Comparison of ENCODE assay signal across 23 cellular contexts in the genomic region with DNA sequence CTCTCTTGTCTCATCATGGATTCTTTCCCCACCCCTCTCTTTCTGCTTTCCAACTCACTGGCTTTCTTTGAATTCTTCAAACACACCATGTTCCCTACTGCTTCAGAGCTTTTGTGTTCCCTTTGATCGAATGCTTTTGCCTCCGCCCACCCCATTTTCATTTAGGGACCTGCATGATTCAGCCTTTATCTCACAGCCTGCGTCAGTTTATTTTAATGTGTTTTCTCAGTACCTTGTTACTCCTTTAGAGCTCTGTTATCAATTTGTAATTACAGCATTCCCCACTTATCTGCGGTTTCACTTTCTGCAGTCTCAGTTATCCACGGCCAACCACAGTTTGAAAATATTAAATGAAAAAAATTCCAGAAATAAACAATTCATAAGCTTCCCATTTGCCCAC.
DNase-seq lines count a peak whose midpoint lies in the region; ATAC-seq and TF ChIP-seq lines count a peak whose summit lies in the region.
"Had no signal": no experiment of that assay in that cellular context is flagged by ENCODE, and none has a peak within 500 bp of the region (broad histone marks: within the 10 kb centered on the region; RNA-seq: fewer than 3 reads in every experiment).

No MANE protein-coding gene starts in this region.

- dilution Hi-C loops in mammary epithelial cell (cut with HindIII; ENCODE audit: low sequenced_read_pairs): no loop called here

- H3K36me3 Mint-ChIP-seq in MCF 10A (ENCODE audit: insufficient read depth, unreplicated experiment): no peaks in the 10 kb centered on the region
- no peaks in the 10 kb centered on the region for H3K36me3 Mint-ChIP-seq in type B pancreatic cell
- no peaks in the 10 kb centered on the region for H3K36me3 Mint-ChIP-seq in activated T-cell treated with anti-CD3 and anti-CD28 coated beads, Interleukin-2, amount 50 U/mL, for 72 hours (ENCODE audit: insufficient read depth in 2 of 2)
- H3K36me3 Mint-ChIP-seq: stimulated activated naive B cell treated with anti-CD40 and anti-IgM and Interleukin-4, amounts not matched to agents 10 μg/mL and 1 μg/mL and 100 μg/mL, for 72 hours had no signal

- no peak overlapping the region for H3K9ac ChIP-seq in mammary epithelial cell (ENCODE audit: insufficient read depth, low read length)
- H3K9ac ChIP-seq: BLaER1 had no signal

- H3K27me3 Mint-ChIP-seq in MCF 10A (ENCODE audit: insufficient read depth, unreplicated experiment) (no peaks in the 10 kb centered on the region), type B pancreatic cell (peaks cover 3% of the 10 kb centered on the region)
- H3K27me3 Mint-ChIP-seq in activated T-cell treated with anti-CD3 and anti-CD28 coated beads, Interleukin-2, amount 50 U/mL, for 72 hours (ENCODE audit: low read depth): peaks cover 8% of the 10 kb centered on the region
- H3K27me3 Mint-ChIP-seq: stimulated activated naive B cell treated with anti-CD40 and anti-IgM and Interleukin-4, amounts not matched to agents 10 μg/mL and 1 μg/mL and 100 μg/mL, for 72 hours had no signal

- BruUV-seq in MCF 10A (replicated peaks; lab: Mats Ljungman, UMichigan) (no TSS peak), mammary epithelial cell (replicated peaks; lab: Mats Ljungman, UMichigan) (no TSS peak)

- intact Hi-C loops in MCF 10A (cut with micrococcal nuclease) (no loop called here), mammary epithelial cell (cut with micrococcal nuclease) (no loop called here)

- H3K9me3 ChIP-seq in mammary epithelial cell (replicated peaks; ENCODE audit: insufficient read depth, low read length) (no peaks in the 10 kb centered on the region), hepatocyte (ENCODE audit: low read depth) (no peaks in the 10 kb centered on the region)
- H3K9me3 ChIP-seq: BLaER1, neutrophil, right atrium auricular region, SJCRH30, thyroid gland had no signal

- CTCF ChIA-PET in MCF 10A (lab: Yijun Ruan, JAX) (no interaction called here), mammary epithelial cell (lab: Charles Lee; ENCODE audit: low non-redundant PET) (no interaction called here)

- no peaks in the 10 kb centered on the region for H3K79me2 ChIP-seq in mammary epithelial cell (ENCODE audit: insufficient read depth, low read length)
- H3K79me2 ChIP-seq in hepatocyte: no peaks in the 10 kb centered on the region

- H3K4me1 Mint-ChIP-seq in MCF 10A (ENCODE audit: insufficient read depth, unreplicated experiment) (no peaks in the 10 kb centered on the region), type B pancreatic cell (ENCODE audit: unreplicated experiment) (peaks cover 6% of the 10 kb centered on the region)
- no peaks in the 10 kb centered on the region for H3K4me1 Mint-ChIP-seq in activated T-cell treated with anti-CD3 and anti-CD28 coated beads, Interleukin-2, amount 50 U/mL, for 72 hours (ENCODE audit: low read depth)
- H3K4me1 Mint-ChIP-seq: stimulated activated naive B cell treated with anti-CD40 and anti-IgM and Interleukin-4, amounts not matched to agents 10 μg/mL and 1 μg/mL and 100 μg/mL, for 72 hours had no signal

- no peak overlapping the region for H3K4me2 ChIP-seq in mammary epithelial cell (ENCODE audit: insufficient read depth, low read depth, low read length)
- H3K4me2 ChIP-seq in hepatocyte: peak overlapping the region; percentile 59
- H3K4me2 ChIP-seq: BLaER1 had no signal

- H3K9me2 ChIP-seq in hepatocyte (replicated peaks; ENCODE audit: insufficient read depth): no peaks in the 10 kb centered on the region

- H4K20me1 ChIP-seq in mammary epithelial cell (ENCODE audit: insufficient read depth, low read length) (no peaks in the 10 kb centered on the region), hepatocyte (ENCODE audit: insufficient read depth, poor library complexity, severe bottlenecking) (no peaks in the 10 kb centered on the region)
- H4K20me1 ChIP-seq: BLaER1 had no signal

- ATAC-seq in activated T-cell treated with anti-CD3 and anti-CD28 coated beads, Interleukin-2, amount 50 U/mL, for 72 hours (replicated peaks in 1 of 2): no peak
- ATAC-seq: PC-3; stimulated activated naive B cell treated with anti-CD40 and anti-IgM and Interleukin-4, amounts not matched to agents 10 μg/mL and 1 μg/mL and 100 μg/mL, for 72 hours had no signal

- H3K27ac Mint-ChIP-seq in MCF 10A (ENCODE audit: low read depth, unreplicated experiment) (peak overlapping the region; percentile 4), type B pancreatic cell (no peak overlapping the region)
- H3K27ac Mint-ChIP-seq in activated T-cell treated with anti-CD3 and anti-CD28 coated beads, Interleukin-2, amount 50 U/mL, for 72 hours: no peak overlapping the region
- H3K27ac Mint-ChIP-seq: activated T-helper 2 cell treated with anti-CD3 and anti-CD28 coated beads, Interferon-gamma antibody, Interleukin-2, Interleukin-4, amounts not matched to agents 10 μg/mL and 5 μg/mL and 100 μg/mL, durations not matched to agents 14 hours and 24 hours and 36 hours; stimulated activated naive B cell treated with anti-CD40 and anti-IgM and Interleukin-4, amounts not matched to agents 10 μg/mL and 1 μg/mL and 100 μg/mL, for 72 hours; T-helper 2 cell treated with Interferon-gamma antibody and Interleukin-4, amounts not matched to agents 5 μg/mL and 100 μg/mL, for 36 hours had no signal

- WGBS in mammary epithelial cell (ENCODE audit: low coverage, missing lambda C conversion rate): 66% methylated on average over 5 of the region's 5 CpGs
- 42% methylated on average over 5 of the region's 5 CpGs for WGBS in hepatocyte (ENCODE audit: low lambda C conversion rate, missing lambda C conversion rate)

- H2AFZ ChIP-seq in mammary epithelial cell (ENCODE audit: low read depth, low read length): no peak overlapping the region
- no peak overlapping the region for H2AFZ ChIP-seq in hepatocyte

- H3K36me3 ChIP-seq in mammary epithelial cell (ENCODE audit: insufficient read depth, low read length) (no peaks in the 10 kb centered on the region), hepatocyte (replicated peaks; ENCODE audit: insufficient read depth, low read depth) (no peaks in the 10 kb centered on the region)
- H3K36me3 ChIP-seq: BLaER1, MG63, neutrophil, right atrium auricular region, SJCRH30, thyroid gland had no signal

- H3K27me3 ChIP-seq in mammary epithelial cell (ENCODE audit: insufficient read depth, low read length) (no peaks in the 10 kb centered on the region), hepatocyte (no peaks in the 10 kb centered on the region)
- H3K27me3 ChIP-seq: BLaER1, MG63, neutrophil, right atrium auricular region, SJCRH30, thyroid gland had no signal

- no peak overlapping the region for H3K27ac ChIP-seq in mammary epithelial cell (ENCODE audit: insufficient read depth, low read depth, low read length)
- no peak overlapping the region for H3K27ac ChIP-seq in hepatocyte
- H3K27ac ChIP-seq: 22Rv1, BLaER1, neutrophil, right atrium auricular region, SJCRH30, thyroid gland had no signal

- H3K9me3 Mint-ChIP-seq in MCF 10A (ENCODE audit: unreplicated experiment) (peaks cover 8% of the 10 kb centered on the region), type B pancreatic cell (no peaks in the 10 kb centered on the region)
- peaks cover 2 to 9% of the 10 kb centered on the region in 2 donors for H3K9me3 Mint-ChIP-seq in activated T-cell treated with anti-CD3 and anti-CD28 coated beads, Interleukin-2, amount 50 U/mL, for 72 hours
- H3K9me3 Mint-ChIP-seq: activated T-helper 2 cell treated with anti-CD3 and anti-CD28 coated beads, Interferon-gamma antibody, Interleukin-2, Interleukin-4, amounts not matched to agents 10 μg/mL and 5 μg/mL and 100 μg/mL, durations not matched to agents 14 hours and 24 hours and 36 hours; T-helper 2 cell treated with Interferon-gamma antibody and Interleukin-4, amounts not matched to agents 5 μg/mL and 100 μg/mL, for 36 hours had no signal

- H3K4me1 ChIP-seq in mammary epithelial cell (ENCODE audit: insufficient read depth, low read length): no peaks in the 10 kb centered on the region
- peaks cover 4% of the 10 kb centered on the region for H3K4me1 ChIP-seq in hepatocyte (ENCODE audit: insufficient read depth)
- H3K4me1 ChIP-seq: BLaER1, right atrium auricular region, SJCRH30, thyroid gland had no signal

- no peak for DNase-seq in MCF 10A (ENCODE audit: unreplicated experiment)
- no peak for DNase-seq in mammary epithelial cell
- peak; percentile 93 for DNase-seq in amniotic epithelial cell (ENCODE audit: low read depth)
- DNase-seq in hepatocyte (ENCODE audit: low spot score): no peak
- no peak for DNase-seq in type B pancreatic cell (ENCODE audit: extremely low spot score, unreplicated experiment)
- DNase-seq in SKM-1 (lab: John Stamatoyannopoulos, UW; ENCODE audit: unreplicated experiment): no peak
- no peak for DNase-seq in activated T-cell treated with anti-CD3 and anti-CD28 coated beads, Interleukin-2, amount 50 U/mL, for 72 hours
- no peak for DNase-seq in NCI-H2196 (lab: John Stamatoyannopoulos, UW; ENCODE audit: unreplicated experiment)
- DNase-seq: activated CD4-positive, alpha-beta T cell treated with anti-CD3 and anti-CD28 coated beads for 1 hour; effector CD8-positive, alpha-beta T cell; MG63; NCI-H187 treated with DMSO at 0.1 percent for 48 hours; NCI-H524 treated with DMSO at 0.1 percent for 48 hours; PC-3; SJCRH30; stimulated activated naive B cell treated with anti-CD40 and anti-IgM and Interleukin-4, amounts not matched to agents 10 μg/mL and 1 μg/mL and 100 μg/mL, for 72 hours; thyroid gland had no signal

- in situ Hi-C loops in mammary epithelial cell (cut with MboI; ENCODE audit: low sequenced_read_pairs in 2 of 2): no loop called here

- H3K4me3 Mint-ChIP-seq in MCF 10A (ENCODE audit: unreplicated experiment) (no peak overlapping the region), type B pancreatic cell (peak overlapping the region; percentile 2)
- H3K4me3 Mint-ChIP-seq in activated T-cell treated with anti-CD3 and anti-CD28 coated beads, Interleukin-2, amount 50 U/mL, for 72 hours: no peak overlapping the region
- H3K4me3 Mint-ChIP-seq: stimulated activated naive B cell treated with anti-CD40 and anti-IgM and Interleukin-4, amounts not matched to agents 10 μg/mL and 1 μg/mL and 100 μg/mL, for 72 hours; T-helper 2 cell treated with Interferon-gamma antibody and Interleukin-4, amounts not matched to agents 5 μg/mL and 100 μg/mL, for 36 hours had no signal

- TF ChIP-seq CTCF in MCF 10A (IDR thresholded peaks at IDR 0.05; ENCODE audit: unreplicated experiment): no peak
- no peak for TF ChIP-seq CTCF in mammary epithelial cell (conservative IDR thresholded peaks at IDR 0.05 in 1 of 2, IDR thresholded peaks at IDR 0.05 in 1 of 2; ENCODE audit: extremely low read depth in 1 of 2, insufficient read depth in 1 of 2, low read depth in 1 of 2, low read length in 2 of 2)
- no peak for TF ChIP-seq CTCF in hepatocyte (IDR thresholded peaks at IDR 0.05; ENCODE audit: poor library complexity)
- no peak for TF ChIP-seq CTCF in type B pancreatic cell (conservative IDR thresholded peaks at IDR 0.05)

- POLR2A ChIA-PET in MCF 10A (lab: Yijun Ruan, JAX): no interaction called here

- H3K4me3 ChIP-seq in mammary epithelial cell (replicated peaks in 1 of 3; ENCODE audit: insufficient read depth in 1 of 3, low read depth in 2 of 3, low read length in 3 of 3): no peak overlapping the region
- no peak overlapping the region for H3K4me3 ChIP-seq in hepatocyte
- H3K4me3 ChIP-seq: BLaER1, MG63, right atrium auricular region, SJCRH30, thyroid gland had no signal
